8 cellular contexts compared by ENCODE assay signal in genomic region chr20:46690219-46691111, GRCh38. TPM values are rescaled to one million over a fixed set of nuclear protein-coding genes. Genes with fewer than 3 reads are reported as not detected.
DNase-seq lines count a peak whose midpoint lies in the region; ATAC-seq, FAIRE-seq and TF ChIP-seq lines count a peak whose summit lies in the region.

No MANE protein-coding gene starts in this region.

- H3K9ac ChIP-seq in K562 (ENCODE audit: insufficient read depth in 1 of 2, low read depth in 2 of 2, low read length in 2 of 2), result peak overlapping the region in 1 of 2 experiments; percentile 87; a peak in 3 of 4 replicates

- no peak for TF ChIP-seq POLR2A in K562 (conservative IDR thresholded peaks at IDR 0.05)
- TF ChIP-seq POLR2A in vagina (IDR thresholded peaks at IDR 0.05), result no peak

- POLR2A ChIA-PET in K562 (lab: Yijun Ruan, JAX), result interaction anchor here (0.6 to 1.3 kb wide), 4 partner anchors 39 to 493 kb away, joined by 3 to 4 read pairs (median 3); no protein-coding TSS in a partner anchor

- TF ChIP-seq CTCF in right atrium auricular region (IDR thresholded peaks at IDR 0.05) (no peak), K562 (IDR thresholded peaks at IDR 0.05 in 2 of 3, conservative IDR thresholded peaks at IDR 0.05 in 1 of 3; ENCODE audit: insufficient read depth in 2 of 3, low read depth in 1 of 3, low read length in 3 of 3) (no peak), vagina (IDR thresholded peaks at IDR 0.05) (no peak)

- DNase-seq in right atrium auricular region (ENCODE audit: low spot score), result no peak
- no peak for DNase-seq in Right ventricle myocardium inferior (ENCODE audit: missing footprints)
- peak in 1 of 4 experiments; percentile 50 for DNase-seq in K562 (ENCODE audit: extremely low read depth in 1 of 4, low spot score in 3 of 4)
- DNase-seq in memory B cell (ENCODE audit: low spot score in 2 of 2), result no peak
- DNase-seq in vagina (ENCODE audit: extremely low spot score in 2 of 2), result no peak
- no peak for DNase-seq in dedifferentiated amniotic fluid mesenchymal stem cell (ENCODE audit: extremely low spot score)
- DNase-seq in stimulated activated CD4-positive, alpha-beta T cell treated with anti-CD3 and anti-CD28 coated beads, Interleukin-2, amount 100 ng/mL, for 24 hours, result no peak

- peak overlapping the region; percentile 90 to 94 for H3K27ac ChIP-seq in right atrium auricular region
- peak overlapping the region; percentile 91 for H3K27ac ChIP-seq in K562 (ENCODE audit: extremely low read depth, low read depth, low read length)
- H3K27ac ChIP-seq in vagina, result peak overlapping the region; percentile 93

- H3K27me3 Mint-ChIP-seq in memory B cell, result no peaks in the 10 kb centered on the region

- TF ChIP-seq RAD21 in K562 (CRISPR knock-in tag; conservative IDR thresholded peaks at IDR 0.05 in 1 of 2, IDR thresholded peaks at IDR 0.05 in 1 of 2), result no peak

- peak overlapping the region; percentile 87 for H3K4me2 ChIP-seq in K562 (ENCODE audit: insufficient read depth, low read length)

- peak overlapping the region; percentile 89 for H2AFZ ChIP-seq in K562 (ENCODE audit: low read depth, low read length)

- H3K4me1 ChIP-seq in right atrium auricular region (peaks cover 0 to 25% of the 10 kb centered on the region in 2 donors), K562 (replicated peaks in 1 of 2; ENCODE audit: control insufficient read depth in 2 of 2, insufficient read depth in 2 of 2, low read length in 2 of 2) (peaks cover 5 to 30% of the 10 kb centered on the region in 2 experiments; a peak in 4 of 5 replicates), vagina (peaks cover 31% of the 10 kb centered on the region)

- H3K4me3 ChIP-seq in right atrium auricular region (peak overlapping the region; percentile 70 to 83), K562 (peak overlapping the region; percentile 40), vagina (peak overlapping the region; percentile 77 to 79)

- H3K4me3 Mint-ChIP-seq in memory B cell, result peak overlapping the region; percentile 65

- peaks cover 36% of the 10 kb centered on the region for H3K79me2 ChIP-seq in K562 (ENCODE audit: control insufficient read depth, insufficient read depth, low read length)

- peaks cover 6% of the 10 kb centered on the region for H3K36me3 Mint-ChIP-seq in memory B cell

- H3K36me3 ChIP-seq in right atrium auricular region (no peaks in the 10 kb centered on the region), K562 (ENCODE audit: control insufficient read depth, insufficient read depth, low read length) (peaks cover 15% of the 10 kb centered on the region; the same call in 2 of the 3 replicates), vagina (peaks cover 0 to 12% of the 10 kb centered on the region in 2 donors)

- in situ Hi-C loops in K562 (cut with MboI), result no loop called here

- H3K9me3 ChIP-seq in right atrium auricular region (no peaks in the 10 kb centered on the region), K562 (replicated peaks; ENCODE audit: control insufficient read depth, insufficient read depth, low read depth, low read length) (no peaks in the 10 kb centered on the region), vagina (no peaks in the 10 kb centered on the region)

- peak overlapping the region; percentile 90 for H3K27ac Mint-ChIP-seq in memory B cell

- FAIRE-seq in K562 (lab: Jason Lieb, UNC), result peak; percentile 32

- intact Hi-C loops in Right ventricle myocardium inferior (cut with DNase I), result no loop called here
- intact Hi-C loops in K562 (cut with micrococcal nuclease), result no loop called here
- intact Hi-C loops in vagina (cut with DNase I), result no loop called here

- no peaks in the 10 kb centered on the region for H3K9me3 Mint-ChIP-seq in memory B cell

- no peaks in the 10 kb centered on the region for H3K9me1 ChIP-seq in K562 (ENCODE audit: control insufficient read depth, insufficient read depth, low read length)

- no peak for TF ChIP-seq EP300 in K562 (IDR thresholded peaks at IDR 0.05; ENCODE audit: low read length)

- H3K4me1 Mint-ChIP-seq in memory B cell, result peaks cover 29% of the 10 kb centered on the region

- H3K27me3 ChIP-seq in right atrium auricular region, result no peaks in the 10 kb centered on the region
- H3K27me3 ChIP-seq in K562 (ENCODE audit: control insufficient read depth in 2 of 2, insufficient read depth in 2 of 2, low read length in 2 of 2), result no peaks in the 10 kb centered on the region
- no peaks in the 10 kb centered on the region for H3K27me3 ChIP-seq in vagina

- CTCF ChIA-PET in K562 (lab: Yijun Ruan, JAX; ENCODE audit: low intra/inter-chr PET ratio), result no interaction called here

- no TSS peak for BruUV-seq in K562 (replicated peaks; lab: Mats Ljungman, UMichigan)

- no peaks in the 10 kb centered on the region for H4K20me1 ChIP-seq in K562 (replicated peaks; ENCODE audit: control insufficient read depth, insufficient read depth, low read length)

- 2% methylated on average over 13 of the region's 13 CpGs for WGBS in K562 (ENCODE audit: insufficient coverage, low coverage, missing lambda C conversion rate)

- ATAC-seq in Right ventricle myocardium inferior (no peak), K562 (no peak), memory B cell (ENCODE audit: low read depth) (no peak), esophagus mucosa (no peak)

TF ChIP-seq in K562, 482 proteins besides CTCF, POLR2A, EP300 and RAD21 (continues in another document):
- 0 out of 2 replicates have a peak, but pooled peaks have one; percentile 18 for TF ChIP-seq CEBPB (tag; IDR thresholded peaks at IDR 0.05)

RNA-seq across cellular contexts. Expression of gene TP53RK, which starts 1.2 kb away (rescaled TPM):
- total RNA-seq in right atrium auricular region (10 to 100 TPM; 11.3 to 12.1 TPM), Right ventricle myocardium inferior (5.6 TPM), K562 (2014; rRNA removed) (35.1 and 43.5 TPM in 2 replicates), K562 (2014; rRNA removed; fragmentation: Illumina TruSeq; extraction: Trizol) (17.2 and 18.4 TPM in 2 replicates), K562 (2015; rRNA removed; fragmentation: Illumina TruSeq; extraction: Trizol) (16.7 and 18.0 TPM in 2 replicates), K562 (2021) (12.9 and 16.4 TPM in 2 replicates), vagina (27.7 TPM), esophagus mucosa (7.8 TPM)
- 8.1 and 13.3 TPM in 2 replicates for total RNA-seq in K562 (2011; cell fraction: chromatin; rRNA removed; ENCODE audit: low replicate concordance)
- 8.9 and 10.0 TPM in 2 replicates for total RNA-seq in K562 (2011; cell fraction: nucleolus; rRNA removed)
- 12.8 and 19.0 TPM in 2 replicates for total RNA-seq in K562 (2011; cell fraction: nucleoplasm; rRNA removed)
- polyA plus RNA-seq in K562 (2011; rRNA removed) (14.4 and 18.3 TPM in 2 replicates), K562 (2014; fragmentation: Illumina TruSeq; extraction: Trizol) (10.7 and 13.2 TPM in 2 replicates), K562 (2014; fragmentation: Nextera tagmentation; extraction: Ambion mirVana) (1 to 10 TPM; 2.9 to 4.2 TPM), K562 (2014; rRNA removed) (18.5 and 24.8 TPM in 2 replicates)
- 9.9 and 11.6 TPM in 2 replicates for polyA plus RNA-seq in K562 (2011; cell fraction: cytosol; rRNA removed)
- 5.7 and 7.0 TPM in 2 replicates for polyA plus RNA-seq in K562 (2011; cell fraction: nucleus; rRNA removed)
- polyA plus RNA-seq in K562 (2012), result 9.6 and 12.2 TPM in 2 replicates
- 9.8 and 12.9 TPM in 2 replicates for polyA minus RNA-seq in K562 (2011; rRNA and poly(A)+ RNA removed)
- polyA minus RNA-seq in K562 (2011; cell fraction: cytosol; rRNA and poly(A)+ RNA removed), result 6.1 and 6.4 TPM in 2 replicates
- polyA minus RNA-seq in K562 (2011; cell fraction: nucleus; rRNA and poly(A)+ RNA removed), result 6.5 and 10.7 TPM in 2 replicates

RNA-seq across cellular contexts. Expression of gene SLC2A10, which starts 19.0 kb away (rescaled TPM):
- total RNA-seq in right atrium auricular region (1 to 10 TPM; 5.6 to 6.4 TPM), Right ventricle myocardium inferior (3.1 TPM), K562 (2014; rRNA removed) (0.86 and 1.8 TPM in 2 replicates), K562 (2014; rRNA removed; fragmentation: Illumina TruSeq; extraction: Trizol) (0.06 and 0.07 TPM in 2 replicates), K562 (2015; rRNA removed; fragmentation: Illumina TruSeq; extraction: Trizol) (0.22 and 0.57 TPM in 2 replicates), K562 (2021) (0.16 and 0.58 TPM in 2 replicates), vagina (21.6 TPM), esophagus mucosa (2.1 TPM)
- 0.21 TPM in 1 of 2 replicates, not detected in the other for total RNA-seq in K562 (2011; cell fraction: chromatin; rRNA removed; ENCODE audit: low replicate concordance)
- total RNA-seq in K562 (2011; cell fraction: nucleolus; rRNA removed), result 1.0 and 1.8 TPM in 2 replicates
- total RNA-seq in K562 (2011; cell fraction: nucleoplasm; rRNA removed), result 1.7 and 1.9 TPM in 2 replicates
- polyA plus RNA-seq in K562 (2011; rRNA removed) (0.10 and 0.38 TPM in 2 replicates), K562 (2014; fragmentation: Illumina TruSeq; extraction: Trizol) (0.12 and 0.14 TPM in 2 replicates), K562 (2014; fragmentation: Nextera tagmentation; extraction: Ambion mirVana) (under 1 TPM; 0.01 to 0.08 TPM), K562 (2014; rRNA removed) (0.04 and 0.11 TPM in 2 replicates)
- 0.22 and 0.33 TPM in 2 replicates for polyA plus RNA-seq in K562 (2011; cell fraction: cytosol; rRNA removed)
- polyA plus RNA-seq in K562 (2011; cell fraction: nucleus; rRNA removed), result 1.1 and 1.7 TPM in 2 replicates
- polyA plus RNA-seq in K562 (2012), result 0.64 and 2.1 TPM in 2 replicates
- 0.07 and 0.84 TPM in 2 replicates for polyA minus RNA-seq in K562 (2011; rRNA and poly(A)+ RNA removed)
- 0.82 TPM in 1 of 2 replicates, not detected in the other for polyA minus RNA-seq in K562 (2011; cell fraction: cytosol; rRNA and poly(A)+ RNA removed)
- polyA minus RNA-seq in K562 (2011; cell fraction: nucleus; rRNA and poly(A)+ RNA removed), result 1.4 TPM in 1 of 2 replicates, not detected in the other

RNA-seq across cellular contexts. Expression of gene SLC13A3, which starts 39.2 kb away (rescaled TPM):
- 1 to 10 TPM in 1 of 2 donors, under 1 TPM in 1; 0.37 to 1.5 TPM for total RNA-seq in right atrium auricular region
- 0.30 TPM for total RNA-seq in Right ventricle myocardium inferior
- 16.8 and 17.8 TPM in 2 replicates for total RNA-seq in K562 (2011; cell fraction: chromatin; rRNA removed; ENCODE audit: low replicate concordance)
- total RNA-seq in K562 (2011; cell fraction: nucleolus; rRNA removed), result 12.0 and 14.7 TPM in 2 replicates
- 20.2 and 32.4 TPM in 2 replicates for total RNA-seq in K562 (2011; cell fraction: nucleoplasm; rRNA removed)
- total RNA-seq in K562 (2014; rRNA removed), result 9.9 and 10.0 TPM in 2 replicates
- 8.5 and 8.8 TPM in 2 replicates for total RNA-seq in K562 (2014; rRNA removed; fragmentation: Illumina TruSeq; extraction: Trizol)
- total RNA-seq in K562 (2015; rRNA removed; fragmentation: Illumina TruSeq; extraction: Trizol), result 6.4 and 7.1 TPM in 2 replicates
- total RNA-seq in K562 (2021), result 14.9 and 16.4 TPM in 2 replicates
- 8.5 and 11.2 TPM in 2 replicates for polyA plus RNA-seq in K562 (2011; rRNA removed)
- 6.1 and 11.5 TPM in 2 replicates for polyA plus RNA-seq in K562 (2011; cell fraction: cytosol; rRNA removed)
- 12.4 and 12.9 TPM in 2 replicates for polyA plus RNA-seq in K562 (2011; cell fraction: nucleus; rRNA removed)
- 9.8 and 12.8 TPM in 2 replicates for polyA plus RNA-seq in K562 (2012)
- 15.0 and 15.7 TPM in 2 replicates for polyA plus RNA-seq in K562 (2014; fragmentation: Illumina TruSeq; extraction: Trizol)
- polyA plus RNA-seq in K562 (2014; fragmentation: Nextera tagmentation; extraction: Ambion mirVana), result 1 to 10 TPM; 5.5 to 7.3 TPM
- polyA plus RNA-seq in K562 (2014; rRNA removed), result 7.9 and 9.1 TPM in 2 replicates
- 9.0 and 11.4 TPM in 2 replicates for polyA minus RNA-seq in K562 (2011; rRNA and poly(A)+ RNA removed)
- polyA minus RNA-seq in K562 (2011; cell fraction: cytosol; rRNA and poly(A)+ RNA removed), result 6.6 and 8.1 TPM in 2 replicates
- 6.6 and 14.7 TPM in 2 replicates for polyA minus RNA-seq in K562 (2011; cell fraction: nucleus; rRNA and poly(A)+ RNA removed)
- total RNA-seq in vagina, result 1.2 TPM
- total RNA-seq in esophagus mucosa, result 0.92 TPM
